ENCODE assay signal across 23 cellular contexts in the genomic region with DNA sequence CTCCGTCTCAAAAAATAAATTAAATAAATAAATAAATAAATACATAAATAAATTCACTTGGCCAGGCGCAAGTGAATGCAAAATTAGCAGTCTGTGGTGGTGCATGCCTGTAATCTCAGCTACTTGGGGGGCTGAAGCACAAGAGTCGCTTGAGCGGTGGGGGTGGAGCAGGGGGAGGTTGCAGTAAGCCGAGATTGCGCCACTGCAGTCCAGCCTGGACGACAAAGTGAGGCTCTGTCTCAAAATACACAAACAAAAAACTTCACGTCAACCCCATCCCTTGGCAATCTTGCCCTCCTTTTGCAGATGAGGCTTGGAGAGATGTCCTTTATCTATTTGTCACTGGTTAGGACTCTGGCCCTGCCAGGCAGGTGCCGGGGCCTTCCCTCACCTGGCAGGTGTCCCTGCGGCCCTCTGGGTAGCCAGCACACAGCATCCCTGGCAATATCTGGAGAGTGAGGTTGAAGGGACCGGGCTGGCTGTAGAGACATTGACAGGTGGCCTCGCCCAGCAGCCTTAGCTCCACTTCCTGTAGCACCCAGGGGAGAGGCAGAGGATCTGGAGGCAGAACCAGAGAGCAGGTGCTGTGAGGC. TPM values are rescaled to one million over a fixed set of nuclear protein-coding genes. Genes with fewer than 3 reads are reported as not detected.
"Had no signal": no experiment of that assay in that cellular context is flagged by ENCODE, and none has a peak within 500 bp of the region (broad histone marks: within the 10 kb centered on the region; RNA-seq: fewer than 3 reads in every experiment).

No MANE protein-coding gene starts in this region.

- H3K9ac ChIP-seq: parathyroid adenoma had no signal

- H3K27ac ChIP-seq: brain microvascular endothelial cell, colonic mucosa, lower lobe of right lung, neutrophil, parathyroid adenoma, sigmoid colon, stomach had no signal

- H2AFZ ChIP-seq: parathyroid adenoma had no signal

- H3K4me3 ChIP-seq: colonic mucosa, lower lobe of right lung, sigmoid colon, stomach had no signal

- H3K36me3 ChIP-seq: brain microvascular endothelial cell, colonic mucosa, lower lobe of right lung, neutrophil, sigmoid colon, stomach had no signal

- H3K9me3 ChIP-seq: colonic mucosa, lower lobe of right lung, neutrophil, sigmoid colon, stomach had no signal

- H3K27me3 ChIP-seq: colonic mucosa had no signal

- ATAC-seq: activated T-cell treated with anti-CD3 and anti-CD28 coated beads, Interleukin-2, amount 50 U/mL, for 4 hours; left colon; lower lobe of right lung; natural killer cell; stimulated activated effector memory CD8-positive, alpha-beta T cell treated with anti-CD3 and anti-CD28 coated beads, Interleukin-12 subunit alpha, Interleukin-12 subunit beta, amount 100 ng/mL, for 72 hours had no signal

- DNase-seq: activated CD4-positive, alpha-beta T cell treated with anti-CD3 and anti-CD28 coated beads, Interleukin-2, amount 50 U/mL, for 1 hour; activated CD8-positive, alpha-beta memory T cell treated with anti-CD3 and anti-CD28 coated beads, Interleukin-2, amount 50 U/mL, for 4 hours; activated naive CD4-positive, alpha-beta T cell treated with anti-CD3 and anti-CD28 coated beads, Interleukin-2, amount 50 U/mL, for 16 hours; activated T-cell treated with anti-CD3 and anti-CD28 coated beads, Interleukin-2, amount 50 U/mL, for 4 hours; aorta; brain microvascular endothelial cell; colonic mucosa; erythroblast; foreskin melanocyte; glutamatergic neuron; hippocampal formation; islet precursor cell; left colon; lower lobe of right lung; natural killer cell; sigmoid colon; stimulated activated CD4-positive, alpha-beta T cell treated with anti-CD3 and anti-CD28 coated beads, Interleukin-4, amount 100 ng/mL, for 24 hours; stomach; T-helper 9 cell had no signal

RNA-seq across cellular contexts. Expression of a gene that starts 10.0 kb away (rescaled TPM):
- total RNA-seq: aorta, natural killer cell, temporal lobe had no signal
